In the genomic region with DNA sequence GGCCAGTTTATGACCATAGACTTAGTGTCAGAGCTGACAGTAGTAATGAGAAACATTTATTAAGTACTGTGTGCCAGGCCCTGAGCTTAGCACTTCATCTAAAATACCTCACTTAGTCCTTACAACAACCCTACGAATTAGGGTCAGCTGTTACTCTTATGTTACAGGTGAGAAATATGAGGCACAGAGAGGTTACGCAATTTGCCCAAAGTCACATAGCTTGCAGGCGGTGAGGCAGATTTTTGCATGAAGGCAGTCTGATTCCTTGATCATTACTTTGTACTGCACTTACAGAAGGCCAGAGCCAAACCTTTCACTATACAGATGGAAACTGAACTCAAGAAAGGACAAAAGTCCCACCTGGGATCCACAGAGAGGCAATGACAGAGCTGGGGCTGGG, we compare ENCODE assay signal across 2 cellular contexts.
TF ChIP-seq lines count a peak whose summit lies in the region.

No MANE protein-coding gene starts in this region.

TF ChIP-seq in IMR-90, 13 proteins besides CTCF, POLR2A, EP300 and RAD21:
- TF ChIP-seq MAZ (IDR thresholded peaks at IDR 0.05; ENCODE audit: borderline replicate concordance, low read depth, low read length): no peak
- peak; percentile 70 for TF ChIP-seq CEBPB (IDR thresholded peaks at IDR 0.05; ENCODE audit: low read depth, low read length)

TF ChIP-seq in H1, 55 proteins besides CTCF, POLR2A, EP300 and RAD21:
- no peak for TF ChIP-seq CREB1 (IDR thresholded peaks at IDR 0.05)
- peak; percentile 59; the same call in 1 of the 2 replicates for TF ChIP-seq CEBPB (IDR thresholded peaks at IDR 0.05; ENCODE audit: low read depth, low read length)
- no peak for TF ChIP-seq SIN3A (conservative IDR thresholded peaks at IDR 0.05 in 1 of 2, IDR thresholded peaks at IDR 0.05 in 1 of 2; ENCODE audit: low read depth in 1 of 2, low read length in 2 of 2)
TF ChIP-seq in H1: peak in this region for 1.
